In the genomic region with DNA sequence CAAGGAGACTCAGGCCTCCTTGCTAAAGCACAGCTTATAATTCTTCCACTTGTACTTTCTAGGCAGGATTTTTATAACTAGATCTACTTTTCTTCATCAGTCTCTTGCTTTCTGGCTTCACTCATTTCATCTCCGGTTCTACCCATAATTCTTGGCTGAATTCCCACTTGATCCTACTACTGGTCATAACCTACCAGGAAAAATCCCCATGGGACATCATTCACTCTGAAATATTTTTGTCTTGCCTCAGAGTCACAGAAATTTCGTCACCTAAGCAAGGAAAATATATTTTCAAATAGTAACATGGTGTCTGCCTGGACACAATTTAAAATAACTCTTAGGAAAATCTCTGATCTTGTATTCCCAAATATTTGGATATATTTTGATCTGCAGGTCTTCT, we compare ENCODE assay signal across 32 cellular contexts.
"Had no signal": no experiment of that assay in that cellular context is flagged by ENCODE, and none has a peak within 500 bp of the region (broad histone marks: within the 10 kb centered on the region; RNA-seq: fewer than 3 reads in every experiment).

No MANE protein-coding gene starts in this region.

- H3K9me3 ChIP-seq: adrenal gland, breast epithelium, colonic mucosa, gastrocnemius medialis, heart left ventricle had no signal

- H3K4me3 ChIP-seq: adrenal gland, breast epithelium, cardiac muscle cell, colonic mucosa, gastrocnemius medialis, heart left ventricle had no signal

- DNase-seq: activated B cell treated with CpG ODN at 0.5 μM for 24 hours; activated CD4-positive, alpha-beta memory T cell treated with anti-CD3 and anti-CD28 coated beads, Interleukin-2, amount 10 ng/mL, durations not matched to agents 7 days and 5 days; activated CD4-positive, alpha-beta T cell treated with anti-CD3 and anti-CD28 coated beads, Interleukin-2, amount 10 ng/mL, durations not matched to agents 7 days and 5 days; activated CD4-positive, alpha-beta T cell treated with anti-CD3 and anti-CD28 coated beads, Interleukin-2, amount 50 U/mL, for 4 hours; activated CD8-positive, alpha-beta memory T cell treated with anti-CD3 and anti-CD28 coated beads, Interleukin-2, amount 50 U/mL, for 48 hours; activated gamma-delta T cell; activated naive CD4-positive, alpha-beta T cell; activated naive CD4-positive, alpha-beta T cell treated with anti-CD3 and anti-CD28 coated beads, Interleukin-2, amount 50 U/mL, for 16 hours; activated T-cell treated with anti-CD3 and anti-CD28 coated beads for 4 hours; activated T-cell treated with anti-CD3 and anti-CD28 coated beads, Interleukin-2, amount 50 U/mL, for 24 hours; activated T-cell treated with anti-CD3 and anti-CD28 coated beads, Interleukin-2, amount 50 U/mL, for 72 hours; adrenal gland; amygdala; aorta; central memory CD4-positive, alpha-beta T cell; cerebellar nuclear complex; colonic mucosa; effector CD8-positive, alpha-beta T cell; gastrocnemius medialis; glutamatergic neuron; heart left ventricle; T-helper 1 cell; T-helper 17 cell; T1000; WERI-Rb-1 had no signal

- H3K4me1 ChIP-seq: adrenal gland, breast epithelium, colonic mucosa, foreskin keratinocyte, gastrocnemius medialis, heart left ventricle had no signal

- ATAC-seq: activated CD4-positive, CD25-positive, alpha-beta regulatory T cell treated with anti-CD3 and anti-CD28 coated beads, Interleukin-2, amount 50 U/mL, for 24 hours; activated T-cell treated with anti-CD3 and anti-CD28 coated beads, Interleukin-2, amount 50 U/mL, for 72 hours; esophagus mucosa; foreskin keratinocyte; gastrocnemius medialis; heart left ventricle; T-helper 17 cell had no signal

- H3K27me3 ChIP-seq: colonic mucosa, foreskin keratinocyte, gastrocnemius medialis had no signal

- H3K36me3 ChIP-seq: adrenal gland, breast epithelium, cardiac muscle cell, colonic mucosa, gastrocnemius medialis, heart left ventricle, WERI-Rb-1 had no signal

- H3K27ac ChIP-seq: adrenal gland, breast epithelium, cardiac muscle cell, colonic mucosa, foreskin keratinocyte, gastrocnemius medialis, heart left ventricle, WERI-Rb-1 had no signal

- FAIRE-seq: endometrium, endothelial cell of umbilical vein had no signal
